In the genomic region with DNA sequence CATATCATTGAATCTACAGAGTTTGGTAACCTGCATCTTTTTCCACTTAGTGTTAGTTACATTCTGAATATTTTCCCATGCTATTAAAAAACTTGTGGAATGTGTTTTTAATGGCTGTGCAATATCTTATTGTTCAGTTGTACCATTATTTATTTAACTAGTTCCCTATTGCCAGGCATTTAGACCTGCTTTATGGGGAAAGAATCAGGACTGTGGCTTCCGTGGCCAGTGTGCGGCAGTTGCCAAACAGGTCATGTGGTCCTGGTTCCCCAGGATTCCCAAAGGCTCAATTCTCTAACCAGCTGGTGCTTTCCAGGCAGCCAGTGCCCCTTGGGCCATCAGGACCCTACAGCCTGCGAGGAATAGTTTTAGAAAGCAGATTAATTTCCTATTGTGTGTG, we compare ENCODE assay signal across 1 cellular context.
TF ChIP-seq lines count a peak whose summit lies in the region.

No MANE protein-coding gene starts in this region.

TF ChIP-seq in IMR-90, 13 proteins besides CTCF, POLR2A, EP300 and RAD21:
- TF ChIP-seq, protein P1, sequence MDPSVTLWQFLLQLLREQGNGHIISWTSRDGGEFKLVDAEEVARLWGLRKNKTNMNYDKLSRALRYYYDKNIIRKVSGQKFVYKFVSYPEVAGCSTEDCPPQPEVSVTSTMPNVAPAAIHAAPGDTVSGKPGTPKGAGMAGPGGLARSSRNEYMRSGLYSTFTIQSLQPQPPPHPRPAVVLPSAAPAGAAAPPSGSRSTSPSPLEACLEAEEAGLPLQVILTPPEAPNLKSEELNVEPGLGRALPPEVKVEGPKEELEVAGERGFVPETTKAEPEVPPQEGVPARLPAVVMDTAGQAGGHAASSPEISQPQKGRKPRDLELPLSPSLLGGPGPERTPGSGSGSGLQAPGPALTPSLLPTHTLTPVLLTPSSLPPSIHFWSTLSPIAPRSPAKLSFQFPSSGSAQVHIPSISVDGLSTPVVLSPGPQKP (IDR thresholded peaks at IDR 0.05; ENCODE audit: borderline replicate concordance, low read depth, low read length) = no peak
- TF ChIP-seq CEBPB (IDR thresholded peaks at IDR 0.05; ENCODE audit: low read depth, low read length) (no peak), MAZ (IDR thresholded peaks at IDR 0.05; ENCODE audit: borderline replicate concordance, low read depth, low read length) (no peak), MAFK (IDR thresholded peaks at IDR 0.05; ENCODE audit: low read depth, low read length) (no peak), NFE2L2 (IDR thresholded peaks at IDR 0.05; ENCODE audit: low read depth, low read length) (no peak), SMC3 (IDR thresholded peaks at IDR 0.05; ENCODE audit: low read depth, low read length) (no peak), FOS (IDR thresholded peaks at IDR 0.05; ENCODE audit: low read depth, low read length) (no peak), CHD1 (IDR thresholded peaks at IDR 0.05; ENCODE audit: low read depth, low read length) (no peak), MXI1 (IDR thresholded peaks at IDR 0.05; ENCODE audit: borderline replicate concordance, low read depth, low read length) (no peak), RCOR1 (IDR thresholded peaks at IDR 0.05; ENCODE audit: insufficient replicate concordance, low read length) (no peak), BHLHE40 (IDR thresholded peaks at IDR 0.05; ENCODE audit: low read depth, low read length) (no peak), RFX5 (IDR thresholded peaks at IDR 0.05; ENCODE audit: low read depth, low read length) (no peak)
- TF ChIP-seq, protein P2, sequence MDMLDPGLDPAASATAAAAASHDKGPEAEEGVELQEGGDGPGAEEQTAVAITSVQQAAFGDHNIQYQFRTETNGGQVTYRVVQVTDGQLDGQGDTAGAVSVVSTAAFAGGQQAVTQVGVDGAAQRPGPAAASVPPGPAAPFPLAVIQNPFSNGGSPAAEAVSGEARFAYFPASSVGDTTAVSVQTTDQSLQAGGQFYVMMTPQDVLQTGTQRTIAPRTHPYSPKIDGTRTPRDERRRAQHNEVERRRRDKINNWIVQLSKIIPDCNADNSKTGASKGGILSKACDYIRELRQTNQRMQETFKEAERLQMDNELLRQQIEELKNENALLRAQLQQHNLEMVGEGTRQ (IDR thresholded peaks at IDR 0.05; ENCODE audit: low read depth, low read length) = no peak
